Comparison of ENCODE assay signal across 8 cellular contexts in genomic region chr7:139361523-139361922, GRCh38. TPM values are rescaled to one million over a fixed set of nuclear protein-coding genes. Genes with fewer than 3 reads are reported as not detected.
DNase-seq lines count a peak whose midpoint lies in the region; ATAC-seq and TF ChIP-seq lines count a peak whose summit lies in the region.

No MANE protein-coding gene starts in this region.

- H3K4me1 ChIP-seq in SK-N-SH (ENCODE audit: control insufficient read depth in 1 of 2, insufficient read depth in 2 of 2, low read depth in 1 of 2, low read length in 1 of 2): peaks cover 10 to 20% of the 10 kb centered on the region in 2 experiments; a peak in 3 of 4 replicates

- POLR2A ChIA-PET in SK-N-SH (lab: Yijun Ruan, JAX) (no interaction called here), activated B cell treated with CpG ODN at 0.5 μM for 24 hours (lab: Charles Lee) (interaction anchor here (0.6 to 0.7 kb wide), 2 partner anchors 254 to 1137 kb away, joined by 3 read pairs; no protein-coding TSS in a partner anchor)

- TF ChIP-seq EP300 in SK-N-SH (IDR thresholded peaks at IDR 0.05; ENCODE audit: borderline replicate concordance in 1 of 2, low read depth in 1 of 2, low read length in 1 of 2): no peak

- peak overlapping the region; percentile 85 to 90 for H3K4me3 ChIP-seq in SK-N-SH (ENCODE audit: low read depth in 2 of 2, low read length in 1 of 2)

- no peaks in the 10 kb centered on the region for H3K9me3 ChIP-seq in SK-N-SH

- peaks cover 31% of the 10 kb centered on the region for H3F3A ChIP-seq in SK-N-SH (replicated peaks; ENCODE audit: insufficient read depth)

- H3K27ac Mint-ChIP-seq in activated B cell treated with CpG ODN at 0.5 μM for 24 hours (no peak overlapping the region), glutamatergic neuron (ENCODE audit: unreplicated experiment) (no peak overlapping the region)
- peak overlapping the region; percentile 95 for H3K27ac Mint-ChIP-seq in stimulated activated memory B cell treated with anti-CD40 and anti-IgM and Interleukin-4, amounts not matched to agents 10 μg/mL and 1 μg/mL and 100 μg/mL, for 72 hours

- H3K4me3 Mint-ChIP-seq in activated B cell treated with CpG ODN at 0.5 μM for 24 hours (peak overlapping the region; percentile 98), glutamatergic neuron (ENCODE audit: unreplicated experiment) (peak overlapping the region; percentile 93)
- H3K4me3 Mint-ChIP-seq in stimulated activated memory B cell treated with anti-CD40 and anti-IgM and Interleukin-4, amounts not matched to agents 10 μg/mL and 1 μg/mL and 100 μg/mL, for 72 hours: peak overlapping the region; percentile 93

- CTCF ChIA-PET in SK-N-SH (lab: Yijun Ruan, JAX) (interaction anchor here (1.0 kb wide), 1 partner anchor 15 kb away, joined by 3 read pairs; no protein-coding TSS in a partner anchor), activated B cell treated with CpG ODN at 0.5 μM for 24 hours (lab: Charles Lee) (no interaction called here)

- no peak for TF ChIP-seq RAD21 in SK-N-SH (IDR thresholded peaks at IDR 0.05; ENCODE audit: low read length)

- no peak for TF ChIP-seq CTCF in SK-N-SH (IDR thresholded peaks at IDR 0.05)
- TF ChIP-seq CTCF in activated B cell treated with CpG ODN at 0.5 μM for 24 hours (IDR thresholded peaks at IDR 0.05): no peak
- no peak for TF ChIP-seq CTCF in glutamatergic neuron (IDR thresholded peaks at IDR 0.05; ENCODE audit: partially characterized antibody, unreplicated experiment)

- peak overlapping the region; percentile 85 for H3K4me2 ChIP-seq in SK-N-SH

- peaks cover 50% of the 10 kb centered on the region for H3K4me1 Mint-ChIP-seq in activated B cell treated with CpG ODN at 0.5 μM for 24 hours
- peaks cover 10% of the 10 kb centered on the region for H3K4me1 Mint-ChIP-seq in glutamatergic neuron (ENCODE audit: low read depth, unreplicated experiment)
- peaks cover 47% of the 10 kb centered on the region for H3K4me1 Mint-ChIP-seq in stimulated activated memory B cell treated with anti-CD40 and anti-IgM and Interleukin-4, amounts not matched to agents 10 μg/mL and 1 μg/mL and 100 μg/mL, for 72 hours

- ATAC-seq in SK-N-SH treated with all-trans-retinoic acid at 6 μM for 48 hours: no peak
- ATAC-seq in activated B cell treated with CpG ODN at 0.5 μM for 24 hours (ENCODE audit: low read depth): no peak
- ATAC-seq in stimulated activated memory B cell treated with anti-CD40 and anti-IgM and Interleukin-4, amounts not matched to agents 10 μg/mL and 1 μg/mL and 100 μg/mL, for 72 hours: no peak
- ATAC-seq in GM21576 (IDR thresholded peaks at IDR 0.05; ENCODE audit: unreplicated experiment): no peak

- peaks cover 41% of the 10 kb centered on the region for H3K36me3 Mint-ChIP-seq in activated B cell treated with CpG ODN at 0.5 μM for 24 hours (ENCODE audit: low read depth)
- H3K36me3 Mint-ChIP-seq in glutamatergic neuron (ENCODE audit: unreplicated experiment): no peaks in the 10 kb centered on the region
- H3K36me3 Mint-ChIP-seq in stimulated activated memory B cell treated with anti-CD40 and anti-IgM and Interleukin-4, amounts not matched to agents 10 μg/mL and 1 μg/mL and 100 μg/mL, for 72 hours: peaks cover 17% of the 10 kb centered on the region

- WGBS in SK-N-SH (ENCODE audit: low lambda C conversion rate): 34% methylated on average over 3 of the region's 3 CpGs

- H3K27ac ChIP-seq in SK-N-SH (ENCODE audit: low read depth in 2 of 2, low read length in 1 of 2): peak overlapping the region; percentile 98 to 100

- H3K9me2 ChIP-seq in SK-N-SH: no peaks in the 10 kb centered on the region

- intact Hi-C loops in activated B cell treated with CpG ODN at 0.5 μM for 24 hours (cut with micrococcal nuclease): loop anchor here (5.0 to 10.0 kb wide), 4 partner anchors 416 to 1313 kb away; partner anchors contain the start of genes ADCK2, HIPK2 and MKRN1

- H3K27me3 Mint-ChIP-seq in activated B cell treated with CpG ODN at 0.5 μM for 24 hours (no peaks in the 10 kb centered on the region), glutamatergic neuron (ENCODE audit: unreplicated experiment) (peaks cover 9% of the 10 kb centered on the region)
- no peaks in the 10 kb centered on the region for H3K27me3 Mint-ChIP-seq in stimulated activated memory B cell treated with anti-CD40 and anti-IgM and Interleukin-4, amounts not matched to agents 10 μg/mL and 1 μg/mL and 100 μg/mL, for 72 hours

- peak overlapping the region; percentile 89 for H3K9ac ChIP-seq in SK-N-SH

- H2AFZ ChIP-seq in SK-N-SH (ENCODE audit: low read depth): no peak overlapping the region

- peaks cover 53% of the 10 kb centered on the region for H4K20me1 ChIP-seq in SK-N-SH (ENCODE audit: insufficient read depth)

- H3K27me3 ChIP-seq in SK-N-SH (ENCODE audit: insufficient read depth): no peaks in the 10 kb centered on the region

- H3K9me3 Mint-ChIP-seq in activated B cell treated with CpG ODN at 0.5 μM for 24 hours (no peaks in the 10 kb centered on the region), glutamatergic neuron (ENCODE audit: unreplicated experiment) (peaks cover 14% of the 10 kb centered on the region)
- no peaks in the 10 kb centered on the region for H3K9me3 Mint-ChIP-seq in stimulated activated memory B cell treated with anti-CD40 and anti-IgM and Interleukin-4, amounts not matched to agents 10 μg/mL and 1 μg/mL and 100 μg/mL, for 72 hours

- peaks cover 86% of the 10 kb centered on the region for H3K79me2 ChIP-seq in SK-N-SH (ENCODE audit: insufficient read depth)

- H3K36me3 ChIP-seq in SK-N-SH (replicated peaks in 1 of 2; ENCODE audit: control insufficient read depth in 1 of 2, insufficient read depth in 2 of 2, low read length in 1 of 2): peaks cover 37 to 40% of the 10 kb centered on the region in 2 experiments

- DNase-seq in SK-N-SH (no peak), activated B cell treated with CpG ODN at 0.5 μM for 24 hours (no peak), glutamatergic neuron (no peak), occipital lobe (lab: John Stamatoyannopoulos, UW) (no peak), NAMALWA (ENCODE audit: low spot score) (no peak)

TF ChIP-seq in SK-N-SH, 30 proteins besides CTCF, POLR2A, EP300 and RAD21 (continues in another document):
- TF ChIP-seq GABPA (IDR thresholded peaks at IDR 0.05; ENCODE audit: low read depth) (no peak), NFIC (IDR thresholded peaks at IDR 0.05; ENCODE audit: borderline replicate concordance) (no peak), MXI1 (IDR thresholded peaks at IDR 0.05; ENCODE audit: low read depth, low read length) (no peak), TAF1 (IDR thresholded peaks at IDR 0.05; ENCODE audit: borderline replicate concordance, low read depth, low read length) (no peak), RFX5 (IDR thresholded peaks at IDR 0.05; ENCODE audit: low read length) (no peak), FOXM1 (IDR thresholded peaks at IDR 0.05; ENCODE audit: low read depth) (no peak), NRF1 (IDR thresholded peaks at IDR 0.05; ENCODE audit: low read depth, low read length) (no peak), JUND (IDR thresholded peaks at IDR 0.05) (no peak), GATA2 (CRISPR knock-in tag; IDR thresholded peaks at IDR 0.05) (no peak), TEAD4 (IDR thresholded peaks at IDR 0.05; ENCODE audit: borderline replicate concordance, insufficient read depth) (no peak), SIN3A (IDR thresholded peaks at IDR 0.05; ENCODE audit: borderline replicate concordance, low read depth, low read length) (no peak), MEF2A (IDR thresholded peaks at IDR 0.05; ENCODE audit: borderline replicate concordance, low read depth) (no peak)

TF ChIP-seq in SK-N-SH treated with all-trans-retinoic acid at 6 μM for 48 hours, 23 proteins besides CTCF, POLR2A, EP300 and RAD21 (continues in another document):
- TF ChIP-seq TCF4 (CRISPR knock-in tag; IDR thresholded peaks at IDR 0.05; ENCODE audit: borderline replicate concordance) (no peak), PPARA (CRISPR knock-in tag; IDR thresholded peaks at IDR 0.05; ENCODE audit: borderline replicate concordance) (no peak), SNAI2 (CRISPR knock-in tag; IDR thresholded peaks at IDR 0.05) (no peak), ZNF70 (CRISPR knock-in tag; IDR thresholded peaks at IDR 0.05) (no peak), ZFP3 (CRISPR knock-in tag; IDR thresholded peaks at IDR 0.05) (no peak), POU6F1 (CRISPR knock-in tag; IDR thresholded peaks at IDR 0.05; ENCODE audit: borderline replicate concordance, low read depth) (no peak), ESRRG (CRISPR knock-in tag; IDR thresholded peaks at IDR 0.05) (no peak)

RNA-seq across cellular contexts. Expression of gene LUC7L2, which starts 1.8 kb away (rescaled TPM):
- 45.7 and 50.7 TPM in 2 replicates for polyA plus RNA-seq in SK-N-SH (2012; rRNA removed)
- 40.3 and 50.3 TPM in 2 replicates for polyA plus RNA-seq in SK-N-SH (2012; cell fraction: cytosol; rRNA removed)
- polyA plus RNA-seq in SK-N-SH (2012; cell fraction: nucleus; rRNA removed): 136 and 151 TPM in 2 replicates
- total RNA-seq in activated B cell treated with CpG ODN at 0.5 μM for 24 hours (94.0 and 118 TPM in 2 replicates), glutamatergic neuron (ENCODE audit: unreplicated experiment) (83.4 TPM), occipital lobe (51.3 TPM)

RNA-seq across cellular contexts. Expression of gene FMC1, which starts 20.4 kb away (rescaled TPM):
- 59.0 and 59.9 TPM in 2 replicates for polyA plus RNA-seq in SK-N-SH (2012; rRNA removed)
- polyA plus RNA-seq in SK-N-SH (2012; cell fraction: cytosol; rRNA removed): 56.8 and 60.1 TPM in 2 replicates
- polyA plus RNA-seq in SK-N-SH (2012; cell fraction: nucleus; rRNA removed): 17.6 and 24.0 TPM in 2 replicates
- total RNA-seq in activated B cell treated with CpG ODN at 0.5 μM for 24 hours: 8.6 and 11.8 TPM in 2 replicates
- total RNA-seq in glutamatergic neuron (ENCODE audit: unreplicated experiment): 40.1 TPM
- total RNA-seq in occipital lobe: 16.8 TPM
